In genomic region chr1:39132505-39133339, GRCh38 we compare ENCODE assay signal across 8 cellular contexts.
DNase-seq lines count a peak whose midpoint lies in the region; ATAC-seq and TF ChIP-seq lines count a peak whose summit lies in the region.

No MANE protein-coding gene starts in this region.

- CTCF ChIA-PET in T-cell (lab: Charles Lee) = interaction anchor here in 1 of 2 donors (0.6 kb wide), 1 partner anchor 127 kb away, joined by 3 read pairs; no protein-coding TSS in a partner anchor

- H3K36me3 Mint-ChIP-seq in T-cell = no peaks in the 10 kb centered on the region

- peaks cover 0 to 8% (median 6%) of the 10 kb centered on the region in 3 donors for H3K4me1 Mint-ChIP-seq in T-cell

- H3K27ac ChIP-seq in coronary artery (peak overlapping the region; percentile 77 to 88), lung (ENCODE audit: low read depth in 1 of 2, low read length in 1 of 2) (peak overlapping the region; percentile 86 to 89), uterus (peak overlapping the region; percentile 14 to 71)

- H3K9me3 ChIP-seq in lung (ENCODE audit: control insufficient read depth in 2 of 2, insufficient read depth in 1 of 2, low read length in 1 of 2) = no peaks in the 10 kb centered on the region
- no peaks in the 10 kb centered on the region for H3K9me3 ChIP-seq in uterus

- WGBS in lung, 2 donors = 34 to 54% methylated on average over 9 of the region's 9 CpGs

- intact Hi-C loops in uterus (cut with DNase I; ENCODE audit: low total_unique reads) = no loop called here

- H3K4me3 Mint-ChIP-seq in T-cell = no peak overlapping the region

- no peak for TF ChIP-seq POLR2A in uterus (IDR thresholded peaks at IDR 0.05)

- no peak for TF ChIP-seq CTCF in coronary artery (IDR thresholded peaks at IDR 0.05)
- peak; percentile 15 for TF ChIP-seq CTCF in lung (IDR thresholded peaks at IDR 0.05; ENCODE audit: control extremely low read depth, extremely low read depth)
- TF ChIP-seq CTCF in uterus (IDR thresholded peaks at IDR 0.05) = peak in 2 of 4 experiments; percentile 30 to 32

- ATAC-seq in lung (ENCODE audit: insufficient read depth, low FRiP score) (peak; percentile 41), T-cell (replicated peaks in 1 of 4) (no peak)

- no peak overlapping the region for H3K27ac Mint-ChIP-seq in T-cell

- H3K36me3 ChIP-seq in lung (ENCODE audit: control insufficient read depth in 2 of 2, insufficient read depth in 2 of 2, low read length in 2 of 2) = peaks cover 0 to 1% of the 10 kb centered on the region in 2 donors
- H3K36me3 ChIP-seq in uterus = no peaks in the 10 kb centered on the region

- POLR2A ChIA-PET in T-cell (lab: Charles Lee) = interaction anchor here in 1 of 2 donors (0.6 kb wide), 1 partner anchor 103 kb away, joined by 3 read pairs; no protein-coding TSS in a partner anchor

- DNase-seq in 8988T = peak; percentile 29
- peak; percentile 36 to 82 (median 47) for DNase-seq in NCI-H1417 (lab: John Stamatoyannopoulos, UW)
- peak; percentile 92 for DNase-seq in coronary artery (ENCODE audit: low spot score)
- DNase-seq in lung (ENCODE audit: low spot score) = peak; percentile 78
- DNase-seq in uterus = peak; percentile 36 to 76
- DNase-seq in stimulated activated CD4-positive, alpha-beta T cell treated with anti-CD3 and anti-CD28 coated beads, Interleukin-2, amount 100 ng/mL, for 48 hours = no peak
- no peak for DNase-seq in CD1c-positive myeloid dendritic cell (ENCODE audit: extremely low spot score)
- no peak for DNase-seq in T-cell

- no peaks in the 10 kb centered on the region for H3K27me3 Mint-ChIP-seq in T-cell

- H3K9me3 Mint-ChIP-seq in T-cell = no peaks in the 10 kb centered on the region

- H3K27me3 ChIP-seq in lung (ENCODE audit: control insufficient read depth, insufficient read depth) = no peaks in the 10 kb centered on the region
- no peaks in the 10 kb centered on the region for H3K27me3 ChIP-seq in uterus

- peak overlapping the region; percentile 51 for H3K4me3 ChIP-seq in coronary artery
- no peak overlapping the region for H3K4me3 ChIP-seq in lung
- H3K4me3 ChIP-seq in uterus = no peak overlapping the region

- H3K4me1 ChIP-seq in lung (ENCODE audit: control insufficient read depth in 2 of 2, insufficient read depth in 2 of 2, low read length in 2 of 2) (peaks cover 15 to 28% of the 10 kb centered on the region in 2 donors), uterus (peaks cover 6 to 19% of the 10 kb centered on the region in 2 donors)

Comparison
In these comparisons a context has a peak if more than half of its experiments do, and no peak if none do; other contexts are left out.
1. DNase-seq: peak in 8988T (single experiment), NCI-H1417 (3 of 3), coronary artery (single experiment), lung (single experiment) and uterus (2 of 2); none in stimulated activated CD4-positive, alpha-beta T cell treated with anti-CD3 and anti-CD28 coated beads, Interleukin-2, amount 100 ng/mL, for 48 hours (0 of 2), CD1c-positive myeloid dendritic cell (single experiment) and T-cell (0 of 34).
2. Peak in every context shown above with its lines, with median percentiles within 50 percentile points of each other: H3K27ac ChIP-seq.